In genomic region chr11:103897156-103897555, GRCh38 we compare ENCODE assay signal across 19 cellular contexts.
DNase-seq lines count a peak whose midpoint lies in the region; ATAC-seq, FAIRE-seq and TF ChIP-seq lines count a peak whose summit lies in the region.
"Had no signal": no experiment of that assay in that cellular context is flagged by ENCODE, and none has a peak within 500 bp of the region (broad histone marks: within the 10 kb centered on the region; RNA-seq: fewer than 3 reads in every experiment).

No MANE protein-coding gene starts in this region.

- intact Hi-C loops in endothelial cell of umbilical vein (cut with micrococcal nuclease), result no loop called here

- H3K4me3 Mint-ChIP-seq in endothelial cell (ENCODE audit: unreplicated experiment), result no peak overlapping the region
- H3K4me3 Mint-ChIP-seq: activated CD4-positive, alpha-beta T cell treated with anti-CD3 and anti-CD28 coated beads, Interleukin-2, amount 10 ng/mL, durations not matched to agents 24 days and 14 days had no signal

- H3K4me1 Mint-ChIP-seq in endothelial cell (ENCODE audit: unreplicated experiment), result no peaks in the 10 kb centered on the region
- H3K4me1 Mint-ChIP-seq: activated CD4-positive, alpha-beta T cell treated with anti-CD3 and anti-CD28 coated beads, Interleukin-2, amount 10 ng/mL, durations not matched to agents 24 days and 14 days had no signal

- H4K20me1 ChIP-seq in BLaER1 treated with 17β-estradiol and CSF1 and Interleukin-3, amounts not matched to agents 10 nM and 100 nM, result no peaks in the 10 kb centered on the region
- H4K20me1 ChIP-seq in MM.1S (ENCODE audit: insufficient read depth, low read length) (no peaks in the 10 kb centered on the region), endothelial cell of umbilical vein (replicated peaks; ENCODE audit: control insufficient read depth, extremely low read depth, insufficient read depth, low read length) (no peaks in the 10 kb centered on the region)

- H3F3A ChIP-seq in MM.1S (ENCODE audit: insufficient read depth, low read length), result peaks cover 33% of the 10 kb centered on the region

- H3K9me3 Mint-ChIP-seq in endothelial cell (ENCODE audit: unreplicated experiment), result no peaks in the 10 kb centered on the region
- H3K9me3 Mint-ChIP-seq: activated CD4-positive, alpha-beta T cell treated with anti-CD3 and anti-CD28 coated beads, Interleukin-2, amount 10 ng/mL, durations not matched to agents 24 days and 14 days had no signal

- peak overlapping the region in 10 of 11 experiments; percentile 17 to 61 (median 50); a peak in 18 of 22 replicates for H3K27ac ChIP-seq in BLaER1 treated with 17β-estradiol and CSF1 and Interleukin-3, amounts not matched to agents 10 nM and 100 nM
- H3K27ac ChIP-seq in MM.1S (ENCODE audit: low read length) (peak overlapping the region; percentile 87; the same call in 1 of the 2 replicates), endothelial cell of umbilical vein (ENCODE audit: insufficient read depth, low read depth, low read length) (no peak overlapping the region)
- H3K27ac ChIP-seq: coronary artery, parathyroid adenoma, uterus had no signal

- no peaks in the 10 kb centered on the region for H3K9me1 ChIP-seq in endothelial cell of umbilical vein (replicated peaks; ENCODE audit: control insufficient read depth, extremely low read depth, insufficient read depth, low read length)

- H3K9me2 ChIP-seq in MM.1S (replicated peaks; ENCODE audit: insufficient read depth, low read length), result no peaks in the 10 kb centered on the region

- TF ChIP-seq CTCF in MM.1S (IDR thresholded peaks at IDR 0.05; ENCODE audit: low read length) (no peak), endothelial cell of umbilical vein (IDR thresholded peaks at IDR 0.05; ENCODE audit: extremely low read depth in 1 of 2, insufficient read depth in 1 of 2, low read depth in 1 of 2, low read length in 2 of 2) (no peak), endothelial cell (IDR thresholded peaks at IDR 0.05; ENCODE audit: unreplicated experiment) (no peak), GM10266 (IDR thresholded peaks at IDR 0.05; ENCODE audit: control insufficient read depth, insufficient read depth, low read depth, missing control alignments) (no peak)

- H3K9me3 ChIP-seq in BLaER1 treated with 17β-estradiol and CSF1 and Interleukin-3, amounts not matched to agents 10 nM and 100 nM (replicated peaks in 1 of 11), result no peaks in the 10 kb centered on the region
- no peaks in the 10 kb centered on the region for H3K9me3 ChIP-seq in MM.1S (replicated peaks; ENCODE audit: insufficient read depth, low read length)
- no peaks in the 10 kb centered on the region for H3K9me3 ChIP-seq in endothelial cell of umbilical vein (replicated peaks; ENCODE audit: control insufficient read depth, insufficient read depth, low read length)
- H3K9me3 ChIP-seq: uterus had no signal

- ATAC-seq in GM21529 (IDR thresholded peaks at IDR 0.05; ENCODE audit: unreplicated experiment) (peak; percentile 23), GM19324 (IDR thresholded peaks at IDR 0.05; ENCODE audit: low FRiP score, unreplicated experiment) (no peak), GM18870 (IDR thresholded peaks at IDR 0.05; ENCODE audit: unreplicated experiment) (no peak)

- H3K36me3 ChIP-seq in BLaER1 treated with 17β-estradiol and CSF1 and Interleukin-3, amounts not matched to agents 10 nM and 100 nM, result no peaks in the 10 kb centered on the region
- H3K36me3 ChIP-seq in MM.1S (replicated peaks; ENCODE audit: insufficient read depth, low read length) (no peaks in the 10 kb centered on the region), endothelial cell of umbilical vein (ENCODE audit: control insufficient read depth in 2 of 2, extremely low read depth in 1 of 2, insufficient read depth in 2 of 2, low read length in 2 of 2) (no peaks in the 10 kb centered on the region)
- H3K36me3 ChIP-seq: uterus had no signal

- dilution Hi-C loops in endothelial cell of umbilical vein (cut with MboI; ENCODE audit: extremely low pct_ligation_motif_present, low sequenced_read_pairs), result no loop called here

- peak; percentile 54 for FAIRE-seq in endothelial cell of umbilical vein (lab: Jason Lieb, UNC)
- FAIRE-seq: H1 had no signal

- H3K27me3 ChIP-seq in BLaER1 treated with 17β-estradiol and CSF1 and Interleukin-3, amounts not matched to agents 10 nM and 100 nM, result 0 out of 22 replicates have a peak, but pooled peaks cover 0 to 3% (median 0%) of the 10 kb centered on the region in 11 experiments
- no peaks in the 10 kb centered on the region for H3K27me3 ChIP-seq in MM.1S (replicated peaks; ENCODE audit: insufficient read depth, low read length)
- H3K27me3 ChIP-seq in endothelial cell of umbilical vein (ENCODE audit: control insufficient read depth in 2 of 2, insufficient read depth in 2 of 2, low read length in 2 of 2), result no peaks in the 10 kb centered on the region
- H3K27me3 ChIP-seq: uterus had no signal

- no peak overlapping the region for H3K27ac Mint-ChIP-seq in endothelial cell (ENCODE audit: unreplicated experiment)
- H3K27ac Mint-ChIP-seq: activated CD4-positive, alpha-beta T cell treated with anti-CD3 and anti-CD28 coated beads, Interleukin-2, amount 10 ng/mL, durations not matched to agents 24 days and 14 days had no signal

- H3K4me3 ChIP-seq in BLaER1 treated with 17β-estradiol and CSF1 and Interleukin-3, amounts not matched to agents 10 nM and 100 nM, result no peak overlapping the region
- H3K4me3 ChIP-seq in MM.1S (ENCODE audit: low read length) (peak overlapping the region; percentile 13; the same call in 1 of the 2 replicates), endothelial cell of umbilical vein (replicated peaks in 1 of 3; ENCODE audit: insufficient read depth in 1 of 3, low read depth in 1 of 3, low read length in 3 of 3) (no peak overlapping the region)
- H3K4me3 ChIP-seq: coronary artery, uterus had no signal

- H3K27me3 Mint-ChIP-seq in endothelial cell (ENCODE audit: unreplicated experiment), result no peaks in the 10 kb centered on the region
- H3K27me3 Mint-ChIP-seq: activated CD4-positive, alpha-beta T cell treated with anti-CD3 and anti-CD28 coated beads, Interleukin-2, amount 10 ng/mL, durations not matched to agents 24 days and 14 days had no signal

- H3K4me2 ChIP-seq in BLaER1 treated with 17β-estradiol and CSF1 and Interleukin-3, amounts not matched to agents 10 nM and 100 nM, result peak overlapping the region; percentile 55 to 78 (median 70)
- peak overlapping the region; percentile 71 for H3K4me2 ChIP-seq in MM.1S (ENCODE audit: low read depth, low read length)
- no peak overlapping the region for H3K4me2 ChIP-seq in endothelial cell of umbilical vein (ENCODE audit: insufficient read depth, low read length)

- H3K79me2 ChIP-seq in MM.1S (ENCODE audit: low read length) (no peaks in the 10 kb centered on the region), endothelial cell of umbilical vein (ENCODE audit: control insufficient read depth, insufficient read depth, low read length) (no peaks in the 10 kb centered on the region)
- H3K79me2 ChIP-seq: parathyroid adenoma had no signal

- TF ChIP-seq POLR2A in endothelial cell of umbilical vein (IDR thresholded peaks at IDR 0.05; ENCODE audit: low read depth, low read length), result no peak

- no peaks in the 10 kb centered on the region for H3K36me3 Mint-ChIP-seq in endothelial cell (ENCODE audit: low read depth, unreplicated experiment)

- H3K4me1 ChIP-seq in BLaER1 treated with 17β-estradiol and CSF1 and Interleukin-3, amounts not matched to agents 10 nM and 100 nM, result peaks cover 30 to 58% (median 52%) of the 10 kb centered on the region in 10 experiments
- H3K4me1 ChIP-seq in MM.1S (ENCODE audit: low read length) (peaks cover 38% of the 10 kb centered on the region), endothelial cell of umbilical vein (ENCODE audit: control insufficient read depth, extremely low read depth, insufficient read depth, low read length) (peaks cover 5% of the 10 kb centered on the region)
- H3K4me1 ChIP-seq: parathyroid adenoma, uterus had no signal

- peak; percentile 57 for DNase-seq in MM.1S
- peak; percentile 59 for DNase-seq in endothelial cell of umbilical vein (ENCODE audit: low read depth, low spot score)
- no peak for DNase-seq in endothelial cell (ENCODE audit: low spot score)
- DNase-seq in GM10266 (ENCODE audit: extremely low spot score), result no peak
- DNase-seq: activated CD4-positive, alpha-beta T cell treated with anti-CD3 and anti-CD28 coated beads, Interleukin-2, amount 10 ng/mL, durations not matched to agents 24 days and 14 days; activated naive CD4-positive, alpha-beta T cell treated with anti-CD3 and anti-CD28 coated beads, Interleukin-2, amount 50 U/mL, for 16 hours; glutamatergic neuron; NCI-H1105 treated with DMSO at 0.1 percent for 48 hours; NCI-H226; NK-92 treated with Interleukin-12 subunit alpha and Interleukin-12 subunit beta, amount 100 ng/mL, for 24 hours; SIG-M5; uterus had no signal

- CTCF ChIA-PET in endothelial cell of umbilical vein (lab: Charles Lee), result interaction anchor here (0.8 kb wide), 1 partner anchor 215 kb away, joined by 3 read pairs; no protein-coding TSS in a partner anchor

- peak overlapping the region in 2 of 11 experiments; percentile 7 to 31; a peak in 2 of 22 replicates for H3K9ac ChIP-seq in BLaER1 treated with 17β-estradiol and CSF1 and Interleukin-3, amounts not matched to agents 10 nM and 100 nM
- H3K9ac ChIP-seq in MM.1S (ENCODE audit: low read length) (peak overlapping the region; percentile 8; the same call in 1 of the 2 replicates), endothelial cell of umbilical vein (replicated peaks; ENCODE audit: extremely low read depth, insufficient read depth, low read length) (no peak overlapping the region)
- H3K9ac ChIP-seq: parathyroid adenoma had no signal

- POLR2A ChIA-PET in endothelial cell of umbilical vein (lab: Charles Lee), result no interaction called here

- BruUV-seq in endothelial cell of umbilical vein (replicated peaks; lab: Mats Ljungman, UMichigan), result no TSS peak

- H2AFZ ChIP-seq in MM.1S (ENCODE audit: low read length) (no peak overlapping the region), endothelial cell of umbilical vein (ENCODE audit: low read depth, low read length) (peak overlapping the region; percentile 18)
- H2AFZ ChIP-seq: parathyroid adenoma had no signal

TF ChIP-seq in endothelial cell of umbilical vein, 7 proteins besides CTCF, POLR2A, EP300 and RAD21:
- TF ChIP-seq JUN (IDR thresholded peaks at IDR 0.05; ENCODE audit: borderline replicate concordance, insufficient read depth, insufficient read length, low read depth) (no peak), MYC (IDR thresholded peaks at IDR 0.05; ENCODE audit: low read depth, low read length) (no peak), POLR2AphosphoS5 (IDR thresholded peaks at IDR 0.05; ENCODE audit: insufficient read depth, low read depth, low read length) (no peak), GATA2 (IDR thresholded peaks at IDR 0.05; ENCODE audit: insufficient read depth, insufficient read length, low read depth, low read length) (no peak), EZH2 (IDR thresholded peaks at IDR 0.05; ENCODE audit: borderline replicate concordance, low read depth, low read length, severe bottlenecking) (no peak), FOS (IDR thresholded peaks at IDR 0.05; ENCODE audit: borderline replicate concordance, insufficient read depth, low read length) (no peak)
- TF ChIP-seq, protein P1, sequence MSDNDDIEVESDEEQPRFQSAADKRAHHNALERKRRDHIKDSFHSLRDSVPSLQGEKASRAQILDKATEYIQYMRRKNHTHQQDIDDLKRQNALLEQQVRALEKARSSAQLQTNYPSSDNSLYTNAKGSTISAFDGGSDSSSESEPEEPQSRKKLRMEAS (IDR thresholded peaks at IDR 0.05; ENCODE audit: insufficient read depth, insufficient read length), result no peak

Comparison
In these comparisons a context has a peak if more than half of its experiments do, and no peak if none do; other contexts are left out.
1. DNase-seq: peak in MM.1S (single experiment) and endothelial cell of umbilical vein (single experiment); none in endothelial cell (single experiment) and GM10266 (single experiment).